In the genomic region with DNA sequence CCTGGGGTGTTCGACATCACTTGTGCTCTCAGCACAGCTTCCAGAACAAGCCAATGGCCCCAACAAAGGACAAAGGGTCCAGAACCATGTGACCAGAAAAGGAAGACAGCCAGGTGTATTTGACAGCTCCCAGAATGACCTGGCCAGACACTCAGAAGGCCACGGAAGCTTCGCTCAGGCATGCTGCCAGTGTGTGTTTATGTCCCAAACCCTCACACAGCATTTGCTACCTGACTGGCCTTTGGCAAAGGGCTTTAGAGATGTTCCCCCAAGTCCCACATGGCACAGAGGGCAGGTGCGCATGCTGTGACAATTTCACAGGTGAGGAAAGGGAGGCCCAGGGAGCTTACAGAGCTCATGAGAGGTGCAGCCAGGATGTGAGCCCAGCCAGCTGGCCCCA, we compare ENCODE assay signal across 32 cellular contexts.
"Had no signal": no experiment of that assay in that cellular context is flagged by ENCODE, and none has a peak within 500 bp of the region (broad histone marks: within the 10 kb centered on the region; RNA-seq: fewer than 3 reads in every experiment).

No MANE protein-coding gene starts in this region.

- H3K36me3 Mint-ChIP-seq: activated CD8-positive, alpha-beta memory T cell treated with anti-CD3 and anti-CD28 coated beads, Interleukin-2, amount 10 ng/mL, durations not matched to agents 7 days and 5 days; activated naive CD8-positive, alpha-beta T cell treated with anti-CD3 and anti-CD28 coated beads for 36 hours had no signal

- DNase-seq: activated CD4-positive, alpha-beta memory T cell treated with anti-CD3 and anti-CD28 coated beads for 36 hours; activated CD4-positive, alpha-beta T cell treated with anti-CD3 and anti-CD28 coated beads for 36 hours; activated CD4-positive, alpha-beta T cell treated with anti-CD3 and anti-CD28 coated beads, Interleukin-2, amount 10 ng/mL, durations not matched to agents 24 days and 14 days; activated CD4-positive, CD25-positive, alpha-beta regulatory T cell; activated CD4-positive, CD25-positive, alpha-beta regulatory T cell treated with anti-CD3 and anti-CD28 coated beads, Interleukin-2, amount 50 U/mL, for 72 hours; activated CD8-positive, alpha-beta memory T cell treated with anti-CD3 and anti-CD28 coated beads, Interleukin-2, amount 10 ng/mL, durations not matched to agents 7 days and 5 days; activated CD8-positive, alpha-beta memory T cell treated with anti-CD3 and anti-CD28 coated beads, Interleukin-2, amount 50 U/mL, for 4 hours; activated CD8-positive, alpha-beta T cell treated with anti-CD3 and anti-CD28 coated beads, Interleukin-2, amount 10 ng/mL, durations not matched to agents 7 days and 5 days; activated effector memory CD4-positive, alpha-beta T cell treated with Interleukin-2 at 50 U/mL for 16 hours; activated gamma-delta T cell treated with Interleukin-2 at 50 U/mL for 16 hours; activated naive CD4-positive, alpha-beta T cell treated with anti-CD3 and anti-CD28 coated beads, Interleukin-2, amount 50 U/mL, for 16 hours; activated naive CD4-positive, alpha-beta T cell treated with Interleukin-2 at 50 U/mL for 16 hours; activated naive CD8-positive, alpha-beta T cell treated with anti-CD3 and anti-CD28 coated beads for 36 hours; activated naive CD8-positive, alpha-beta T cell treated with anti-CD3 and anti-CD28 coated beads, Interleukin-2, amount 50 U/mL, for 24 hours; activated T-cell treated with anti-CD3 and anti-CD28 coated beads, Interleukin-2, amount 50 U/mL, for 1 hour; activated T-cell treated with anti-CD3 and anti-CD28 coated beads, Interleukin-2, amount 50 U/mL, for 48 hours; adrenal gland; amygdala; aorta; body of pancreas; colonic mucosa; effector memory CD4-positive, alpha-beta T cell; endodermal cell; foreskin fibroblast; gastrocnemius medialis; glutamatergic neuron; heart left ventricle; T-helper 2 cell had no signal

- H3K9me3 ChIP-seq: adrenal gland, body of pancreas, colonic mucosa, gastrocnemius medialis, heart left ventricle had no signal

- H3K27me3 ChIP-seq: adrenal gland, body of pancreas, colonic mucosa, dorsolateral prefrontal cortex, gastrocnemius medialis, heart left ventricle had no signal

- H3K27ac Mint-ChIP-seq: activated CD4-positive, alpha-beta memory T cell treated with anti-CD3 and anti-CD28 coated beads for 36 hours; activated CD4-positive, alpha-beta T cell treated with anti-CD3 and anti-CD28 coated beads for 36 hours; activated CD4-positive, alpha-beta T cell treated with anti-CD3 and anti-CD28 coated beads, Interleukin-2, amount 10 ng/mL, durations not matched to agents 24 days and 14 days; activated CD8-positive, alpha-beta memory T cell treated with anti-CD3 and anti-CD28 coated beads, Interleukin-2, amount 10 ng/mL, durations not matched to agents 7 days and 5 days; activated CD8-positive, alpha-beta T cell treated with anti-CD3 and anti-CD28 coated beads, Interleukin-2, amount 10 ng/mL, durations not matched to agents 7 days and 5 days; activated naive CD8-positive, alpha-beta T cell treated with anti-CD3 and anti-CD28 coated beads for 36 hours; activated naive CD8-positive, alpha-beta T cell treated with anti-CD3 and anti-CD28 coated beads, Interleukin-2, amount 50 U/mL, for 24 hours; activated T-helper 17 cell treated with anti-CD3 and anti-CD28 coated beads, Interleukin-2, amount 50 U/mL, for 72 hours; dendritic cell treated with granulocyte-macrophage colony-stimulating factor and Interleukin-4, amounts not matched to agents 40 ng/mL and 50 ng/mL, for 4 days; endodermal cell had no signal

- H3K27ac ChIP-seq: adrenal gland, body of pancreas, colonic mucosa, gastrocnemius medialis, heart left ventricle had no signal

- H3K9me3 Mint-ChIP-seq: activated CD4-positive, alpha-beta memory T cell treated with anti-CD3 and anti-CD28 coated beads for 36 hours; activated CD4-positive, alpha-beta T cell treated with anti-CD3 and anti-CD28 coated beads, Interleukin-2, amount 10 ng/mL, durations not matched to agents 24 days and 14 days; activated naive CD8-positive, alpha-beta T cell treated with anti-CD3 and anti-CD28 coated beads for 36 hours; activated naive CD8-positive, alpha-beta T cell treated with anti-CD3 and anti-CD28 coated beads, Interleukin-2, amount 50 U/mL, for 24 hours; activated T-helper 17 cell treated with anti-CD3 and anti-CD28 coated beads, Interleukin-2, amount 50 U/mL, for 72 hours; dendritic cell treated with granulocyte-macrophage colony-stimulating factor and Interleukin-4, amounts not matched to agents 40 ng/mL and 50 ng/mL, for 4 days; endodermal cell had no signal

- H3K36me3 ChIP-seq: adrenal gland, colonic mucosa, gastrocnemius medialis had no signal

- H3K4me1 ChIP-seq: adrenal gland, body of pancreas, colonic mucosa, gastrocnemius medialis, heart left ventricle had no signal

- ATAC-seq: activated CD4-positive, alpha-beta T cell treated with anti-CD3 and anti-CD28 coated beads for 36 hours; activated CD8-positive, alpha-beta memory T cell treated with anti-CD3 and anti-CD28 coated beads, Interleukin-2, amount 10 ng/mL, durations not matched to agents 7 days and 5 days; activated CD8-positive, alpha-beta T cell treated with anti-CD3 and anti-CD28 coated beads, Interleukin-2, amount 10 ng/mL, durations not matched to agents 7 days and 5 days; activated naive CD8-positive, alpha-beta T cell treated with anti-CD3 and anti-CD28 coated beads, Interleukin-2, amount 50 U/mL, for 24 hours; activated T-helper 17 cell treated with anti-CD3 and anti-CD28 coated beads, Interleukin-2, amount 50 U/mL, for 72 hours; body of pancreas; esophagus mucosa; gastrocnemius medialis; heart left ventricle had no signal

- H3K4me3 ChIP-seq: adrenal gland, body of pancreas, colonic mucosa, dorsolateral prefrontal cortex, gastrocnemius medialis, heart left ventricle had no signal
